In genomic region chr14:57390037-57390805, GRCh38 we compare ENCODE assay signal across 8 cellular contexts.
DNase-seq lines count a peak whose midpoint lies in the region; ATAC-seq and TF ChIP-seq lines count a peak whose summit lies in the region.

Gene NAA30 (plus strand): TSS chr14:57390586. CDS start chr14:57390958, 372 bp downstream.

- peak; percentile 89 to 90 for DNase-seq in NCI-H1930 (lab: John Stamatoyannopoulos, UW)
- DNase-seq in T-helper 22 cell (ENCODE audit: low read depth), result peak; percentile 98
- DNase-seq in astrocyte of the cerebellum (ENCODE audit: low read depth), result peak; percentile 78
- DNase-seq in hippocampal formation (lab: John Stamatoyannopoulos, UW), result peak; percentile 83 to 87
- peak; percentile 91 for DNase-seq in retina
- DNase-seq in cortex of kidney (lab: John Stamatoyannopoulos, UW), result no peak

- in situ Hi-C loops in astrocyte of the cerebellum (cut with HindIII; ENCODE audit: low sequenced_read_pairs), result no loop called here

- ATAC-seq in GM18508 (IDR thresholded peaks at IDR 0.05; ENCODE audit: insufficient read depth, unreplicated experiment), result peak; percentile 47
- ATAC-seq in HG02973 (IDR thresholded peaks at IDR 0.05; ENCODE audit: unreplicated experiment), result peak; percentile 73

- TF ChIP-seq CTCF in astrocyte of the cerebellum (IDR thresholded peaks at IDR 0.05; ENCODE audit: low read depth, low read length, missing control alignments), result no peak

- H3K4me3 ChIP-seq in astrocyte of the cerebellum (ENCODE audit: low read depth, low read length), result peak within 1 kb of the TSS; percentile 76
